Comparison of ENCODE assay signal across 1 cellular context in genomic region chr1:1438531-1439381, GRCh38.
TF ChIP-seq lines count a peak whose summit lies in the region.

No MANE protein-coding gene starts in this region.

TF ChIP-seq in GM12891, 5 proteins besides CTCF, POLR2A, EP300 and RAD21:
- TF ChIP-seq POU2F2 (IDR thresholded peaks at IDR 0.05; ENCODE audit: low read depth, low read length) = no peak
- TF ChIP-seq SPI1 (IDR thresholded peaks at IDR 0.05; ENCODE audit: low read depth, low read length) = no peak
- no peak for TF ChIP-seq PAX5 (IDR thresholded peaks at IDR 0.05; ENCODE audit: insufficient read depth, low read length, severe bottlenecking)
- TF ChIP-seq POLR2AphosphoS5 (IDR thresholded peaks at IDR 0.05; ENCODE audit: low read depth, low read length) = no peak
- TF ChIP-seq TAF1 (IDR thresholded peaks at IDR 0.05; ENCODE audit: low read depth, low read length) = no peak
